8 cellular contexts compared by ENCODE assay signal in the genomic region with DNA sequence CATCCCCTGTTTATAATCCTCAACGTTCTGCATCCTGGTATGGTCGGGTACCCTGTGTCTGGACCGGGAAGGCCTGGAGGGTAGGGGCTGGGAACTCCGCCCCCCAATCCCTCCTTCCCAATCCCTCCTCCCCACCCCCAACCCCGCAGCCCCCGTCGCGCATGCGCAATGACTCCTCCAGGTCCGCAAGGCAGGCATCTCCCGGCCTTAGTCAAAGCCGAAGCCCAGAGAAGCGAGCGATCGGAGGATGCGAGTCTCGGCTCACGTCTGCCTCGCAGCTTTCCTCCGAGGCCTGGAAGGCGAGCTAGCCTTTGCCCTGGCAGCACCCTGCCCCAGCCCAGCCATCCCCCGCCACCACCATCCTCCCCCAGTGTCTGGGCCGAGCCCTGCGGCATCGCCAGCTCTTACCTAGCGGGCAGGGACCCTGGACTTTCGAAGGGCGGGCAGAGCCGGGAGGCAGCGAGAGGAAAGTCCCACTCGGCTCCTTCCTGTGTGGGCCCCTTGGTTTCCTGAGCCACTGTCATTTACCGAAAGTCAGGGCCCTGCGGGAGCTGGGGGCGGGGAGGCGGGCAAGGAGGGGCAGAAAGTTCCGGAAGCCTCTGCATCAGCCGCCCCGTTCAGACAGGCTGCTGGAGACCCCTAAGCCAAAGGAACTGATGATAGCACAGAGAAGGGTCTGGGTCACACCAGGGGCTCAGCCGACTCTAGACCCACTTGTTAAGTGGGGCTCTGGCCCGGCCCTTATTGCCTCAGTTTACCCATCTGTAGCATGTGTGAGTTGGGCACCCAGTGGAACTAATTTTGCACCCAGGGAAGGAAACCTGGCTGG. TPM values are rescaled to one million over a fixed set of nuclear protein-coding genes. Genes with fewer than 3 reads are reported as not detected.
DNase-seq lines count a peak whose midpoint lies in the region; ATAC-seq and TF ChIP-seq lines count a peak whose summit lies in the region.

A gene (minus strand): TSS at position 445 of the 829 bp plus-strand sequence. CDS start 3,565 bp downstream, outside the sequence.

- H3K27me3 ChIP-seq in left ventricle myocardium inferior (ENCODE audit: low read depth) (peaks cover 64% of the 10 kb centered on the region), rectal smooth muscle tissue (ENCODE audit: control insufficient read depth, insufficient read depth, low read length) (no peaks in the 10 kb centered on the region)

- peaks cover 11% of the 10 kb centered on the region for H3K4me1 ChIP-seq in left ventricle myocardium inferior
- H3K4me1 ChIP-seq in rectal smooth muscle tissue (ENCODE audit: control insufficient read depth, insufficient read depth, low read length): no peaks in the 10 kb centered on the region

- H3K9me3 ChIP-seq in left ventricle myocardium inferior (replicated peaks): no peaks in the 10 kb centered on the region

- H3K36me3 ChIP-seq in left ventricle myocardium inferior (no peaks in the 10 kb centered on the region), rectal smooth muscle tissue (ENCODE audit: control insufficient read depth, insufficient read depth, low read length) (no peaks in the 10 kb centered on the region)

- no peak within 1 kb of the TSS for H3K9ac ChIP-seq in rectal smooth muscle tissue (ENCODE audit: low read length)

- ATAC-seq in HG02759 (IDR thresholded peaks at IDR 0.05; ENCODE audit: unreplicated experiment): peak; percentile 69

- TF ChIP-seq CTCF in left ventricle myocardium inferior (IDR thresholded peaks at IDR 0.05; ENCODE audit: borderline replicate concordance): no peak

- H3K4me3 ChIP-seq in left ventricle myocardium inferior: peak within 1 kb of the TSS; percentile 64
- H3K4me3 ChIP-seq in rectal smooth muscle tissue (ENCODE audit: low read length): peak within 1 kb of the TSS; percentile 54

- intact Hi-C loops in left ventricle myocardium inferior (cut with micrococcal nuclease): no loop called here

- peak within 1 kb of the TSS; percentile 75 for H3K27ac ChIP-seq in left ventricle myocardium inferior (replicated peaks)
- no peak within 1 kb of the TSS for H3K27ac ChIP-seq in rectal smooth muscle tissue (ENCODE audit: low read depth, low read length)

- DNase-seq in GDM1 (lab: John Stamatoyannopoulos, UW): peak; percentile 81
- DNase-seq in SW 1271 (lab: John Stamatoyannopoulos, UW): peak; percentile 39 to 50
- DNase-seq in activated naive CD8-positive, alpha-beta T cell treated with anti-CD3 and anti-CD28 coated beads, Interleukin-2, amount 50 U/mL, for 16 hours (ENCODE audit: low read depth, low spot score): peak; percentile 75
- peak; percentile 54 for DNase-seq in left ventricle myocardium inferior
- peak; percentile 70 for DNase-seq in ureter (ENCODE audit: low spot score)
- DNase-seq in NCI-H187 treated with DMSO at 0.1 percent for 48 hours (lab: John Stamatoyannopoulos, UW): no peak

RNA-seq across cellular contexts. Expression of the gene that starts here (rescaled TPM):
- total RNA-seq in left ventricle myocardium inferior: 1.7 TPM
- 16.8 TPM for total RNA-seq in ureter
